Comparison of ENCODE assay signal across 19 cellular contexts in the genomic region with DNA sequence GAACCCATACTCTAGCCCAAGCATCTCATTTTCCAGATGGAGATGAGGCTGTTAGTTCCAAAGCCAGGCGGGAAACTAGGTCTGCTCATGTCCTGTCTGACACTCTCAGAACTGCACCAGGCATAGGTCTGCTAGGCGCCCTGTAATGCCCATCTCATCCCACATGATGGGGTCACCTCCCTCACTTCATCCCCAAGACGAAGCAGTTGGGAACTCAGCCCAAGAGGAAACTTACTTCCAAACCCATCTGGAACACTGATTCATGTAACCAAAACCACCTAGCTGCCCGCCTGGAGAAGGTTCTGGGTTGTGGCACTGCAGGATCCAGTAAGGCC.
A peak's percentile ranks its signal among the peaks of the same experiment; 100 is the strongest.
DNase-seq lines count a peak whose midpoint lies in the region; ATAC-seq and TF ChIP-seq lines count a peak whose summit lies in the region.
"Had no signal": no experiment of that assay in that cellular context is flagged by ENCODE, and none has a peak within 500 bp of the region (broad histone marks: within the 10 kb centered on the region; RNA-seq: fewer than 3 reads in every experiment).

No MANE protein-coding gene starts in this region.

- CTCF ChIA-PET in RWPE1 (lab: Yijun Ruan, JAX), result interaction anchor here (0.6 to 1.6 kb wide), 2 partner anchors 118 to 385 kb away, joined by 4 to 7 read pairs; no protein-coding TSS in a partner anchor

- in situ Hi-C loops in GM13976 (cut with MboI; ENCODE audit: low sequenced_read_pairs, unreplicated experiment), result no loop called here

- no peak for DNase-seq in Right ventricle myocardium inferior (ENCODE audit: missing footprints)
- DNase-seq in cardiac septum (ENCODE audit: low spot score), result no peak
- no peak for DNase-seq in RWPE1 (ENCODE audit: low spot score)
- DNase-seq in foreskin keratinocyte, result no peak
- DNase-seq in GM13976 (ENCODE audit: low spot score), result no peak
- DNase-seq in stimulated activated naive CD8-positive, alpha-beta T cell treated with anti-CD3 and anti-CD28 coated beads, Interleukin-15, Interleukin-2, amounts not matched to agents 100 U/mL and 50 U/mL, for 24 hours, result no peak
- no peak for DNase-seq in COR-L47 (lab: John Stamatoyannopoulos, UW)
- DNase-seq: 8988T; activated CD8-positive, alpha-beta T cell treated with anti-CD3 and anti-CD28 coated beads, Interleukin-2, amount 10 ng/mL, durations not matched to agents 7 days and 5 days; activated naive CD4-positive, alpha-beta T cell treated with anti-CD3 and anti-CD28 coated beads, Interleukin-2, amount 10 ng/mL, durations not matched to agents 7 days and 5 days; activated T-cell treated with anti-CD3 and anti-CD28 coated beads, Interleukin-2, amount 50 U/mL, for 24 hours; Karpas-422; left colon; nephron progenitor cell; stimulated activated naive CD4-positive, alpha-beta T cell; SW 1271 had no signal

- H3K27me3 ChIP-seq in foreskin keratinocyte, result peaks cover 13% of the 10 kb centered on the region

- H3K27ac ChIP-seq in RWPE1 (peak overlapping the region; percentile 70), foreskin keratinocyte (no peak overlapping the region)
- H3K27ac ChIP-seq: gastroesophageal sphincter had no signal

- POLR2A ChIA-PET in RWPE1 (lab: Yijun Ruan, JAX; ENCODE audit: low non-redundant PET), result no interaction called here

- H3K4me1 ChIP-seq in foreskin keratinocyte, result peaks cover 8% of the 10 kb centered on the region

- ATAC-seq in Right ventricle myocardium inferior (peak; percentile 9), foreskin keratinocyte (no peak), GM18873 (IDR thresholded peaks at IDR 0.05; ENCODE audit: low FRiP score, unreplicated experiment) (no peak)
- no peak for ATAC-seq in stimulated activated naive CD8-positive, alpha-beta T cell treated with anti-CD3 and anti-CD28 coated beads, Interleukin-15, Interleukin-2, amounts not matched to agents 100 U/mL and 50 U/mL, for 24 hours
- ATAC-seq: activated CD4-positive, CD25-positive, alpha-beta regulatory T cell treated with anti-CD3 and anti-CD28 coated beads, Interleukin-2, amount 50 U/mL, for 24 hours; activated CD8-positive, alpha-beta T cell treated with anti-CD3 and anti-CD28 coated beads, Interleukin-2, amount 10 ng/mL, durations not matched to agents 7 days and 5 days; gastroesophageal sphincter; left colon had no signal

- intact Hi-C loops in Right ventricle myocardium inferior (cut with DNase I) (loop anchor here (10.0 kb wide), 1 partner anchor 353 kb away; no protein-coding TSS in a partner anchor), cardiac septum (cut with DNase I) (no loop called here)

- no peak for TF ChIP-seq CTCF in RWPE1 (conservative IDR thresholded peaks at IDR 0.05; ENCODE audit: low read depth)
- TF ChIP-seq CTCF in foreskin keratinocyte (conservative IDR thresholded peaks at IDR 0.05), result peak; percentile 2
- TF ChIP-seq CTCF in GM13976 (IDR thresholded peaks at IDR 0.05; ENCODE audit: borderline replicate concordance, control extremely low read depth, extremely low read depth, insufficient read depth, missing control alignments), result no peak
